Comparison of ENCODE assay signal across 9 cellular contexts in the genomic region with DNA sequence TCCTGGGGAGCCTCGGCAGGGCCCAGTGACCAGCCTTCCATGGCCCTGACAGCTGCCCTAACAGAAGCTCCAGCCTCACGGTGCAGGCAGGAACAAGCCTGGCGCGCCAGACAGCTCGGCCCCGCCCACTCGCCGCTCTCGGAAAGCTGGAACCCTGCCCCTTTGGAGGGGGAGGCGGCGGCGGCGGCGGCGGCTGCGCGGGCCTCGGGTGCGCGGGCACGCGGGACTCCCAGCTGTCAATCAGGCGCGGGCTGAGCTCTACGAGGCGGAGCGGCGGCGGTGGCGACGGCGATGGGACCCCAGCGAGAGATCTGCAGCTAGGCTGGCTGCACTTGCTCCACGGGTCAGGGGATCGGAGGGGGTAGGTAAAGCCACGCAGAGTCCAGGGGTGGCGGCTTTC. TPM values are rescaled to one million over a fixed set of nuclear protein-coding genes. Genes with fewer than 3 reads are reported as not detected.
DNase-seq lines count a peak whose midpoint lies in the region; ATAC-seq and TF ChIP-seq lines count a peak whose summit lies in the region.
"Had no signal": no experiment of that assay in that cellular context is flagged by ENCODE, and none has a peak within 500 bp of the region (broad histone marks: within the 10 kb centered on the region; RNA-seq: fewer than 3 reads in every experiment).

A gene with protein sequence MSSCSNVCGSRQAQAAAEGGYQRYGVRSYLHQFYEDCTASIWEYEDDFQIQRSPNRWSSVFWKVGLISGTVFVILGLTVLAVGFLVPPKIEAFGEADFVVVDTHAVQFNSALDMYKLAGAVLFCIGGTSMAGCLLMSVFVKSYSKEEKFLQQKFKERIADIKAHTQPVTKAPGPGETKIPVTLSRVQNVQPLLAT (plus strand): TSS at position 236 of the 400 bp plus-strand sequence. CDS start 8,113 bp downstream, outside the sequence.

- H3K27ac Mint-ChIP-seq in endodermal cell (no peak within 1 kb of the TSS), immature natural killer cell (no peak within 1 kb of the TSS)

- 2 to 7% methylated on average over 4 to 37 of the region's 37 CpGs for WGBS in endodermal cell (ENCODE audit: insufficient coverage in 1 of 2, insufficient read length in 1 of 2), 2 experiments

- H3K27me3 ChIP-seq in endodermal cell (ENCODE audit: control insufficient read depth, insufficient read depth, low read length, poor library complexity, severe bottlenecking), result peaks cover 8% of the 10 kb centered on the region

- peaks cover 29% of the 10 kb centered on the region for H3K27me3 Mint-ChIP-seq in endodermal cell (ENCODE audit: insufficient read depth)
- H3K27me3 Mint-ChIP-seq in immature natural killer cell (ENCODE audit: low read depth in 3 of 3), result peaks cover 2 to 6% (median 5%) of the 10 kb centered on the region in 3 donors

- no peak within 1 kb of the TSS for H3K9ac ChIP-seq in endodermal cell (ENCODE audit: extremely low read depth, low read length, poor library complexity, severe bottlenecking)

- H3K4me1 Mint-ChIP-seq in endodermal cell (peaks cover 9% of the 10 kb centered on the region), immature natural killer cell (no peaks in the 10 kb centered on the region)

- no peaks in the 10 kb centered on the region for H3K4me1 ChIP-seq in endodermal cell (ENCODE audit: control insufficient read depth, insufficient read depth, low read length)

- DNase-seq in NCI-H1417 (lab: John Stamatoyannopoulos, UW) (peak; percentile 79 to 87 (median 86)), NCI-H1417 treated with DMSO at 0.1 percent for 48 hours (lab: John Stamatoyannopoulos, UW) (no peak), NCI-H446 treated with DMSO at 0.1 percent for 48 hours (lab: John Stamatoyannopoulos, UW) (peak; percentile 64), endodermal cell (peak; percentile 93), putamen (ENCODE audit: low spot score) (peak; percentile 52), immature natural killer cell (no peak)

- peak within 1 kb of the TSS; percentile 87 for H3K4me3 ChIP-seq in endodermal cell (ENCODE audit: low read length)

- no peaks in the 10 kb centered on the region for H3K36me3 ChIP-seq in endodermal cell (ENCODE audit: control insufficient read depth, insufficient read depth, low read length)

- ATAC-seq in esophagus mucosa (no peak), GM21447 (IDR thresholded peaks at IDR 0.05; ENCODE audit: unreplicated experiment) (no peak)

- no peaks in the 10 kb centered on the region for H3K9me3 Mint-ChIP-seq in endodermal cell
- H3K9me3 Mint-ChIP-seq in immature natural killer cell, result peaks cover 0 to 10% (median 4%) of the 10 kb centered on the region in 6 donors

- H3K4me3 Mint-ChIP-seq in endodermal cell (peak within 1 kb of the TSS; percentile 58), immature natural killer cell (peak within 1 kb of the TSS in 1 of 5 donors; percentile 30)

- H3K36me3 Mint-ChIP-seq in endodermal cell (ENCODE audit: low read depth) (no peaks in the 10 kb centered on the region), immature natural killer cell (no peaks in the 10 kb centered on the region)

- H3K9me3 ChIP-seq in endodermal cell (ENCODE audit: control insufficient read depth, low read length), result no peaks in the 10 kb centered on the region

- no peak for TF ChIP-seq CTCF in endodermal cell (conservative IDR thresholded peaks at IDR 0.05)

- H3K27ac ChIP-seq in endodermal cell (ENCODE audit: low read depth, low read length), result no peak within 1 kb of the TSS
- H3K27ac ChIP-seq: 22Rv1 had no signal

RNA-seq across cellular contexts. Expression of the gene that starts here (rescaled TPM):
- total RNA-seq in endodermal cell (not detected), esophagus mucosa (not detected)
- polyA plus RNA-seq in endodermal cell (2013, experiment 1 of 2), result 4.1 TPM
- 3.2 TPM for polyA plus RNA-seq in endodermal cell (2013, experiment 2 of 2)
- not detected for polyA plus RNA-seq in immature natural killer cell

Comparison
In these comparisons a context has a peak if more than half of its experiments do, and no peak if none do; other contexts are left out.
1. DNase-seq: peak in NCI-H1417 (3 of 3), NCI-H446 treated with DMSO at 0.1 percent for 48 hours (single experiment), endodermal cell (single experiment) and putamen (single experiment); none in NCI-H1417 treated with DMSO at 0.1 percent for 48 hours (single experiment) and immature natural killer cell (0 of 3).